Comparison of ENCODE assay signal across 8 cellular contexts in genomic region chr2:64260817-64261216, GRCh38.
A peak's percentile ranks its signal among the peaks of the same experiment; 100 is the strongest.
DNase-seq lines count a peak whose midpoint lies in the region; ATAC-seq, FAIRE-seq and TF ChIP-seq lines count a peak whose summit lies in the region.

No MANE protein-coding gene starts in this region.

- FAIRE-seq in GM12878 (lab: Jason Lieb, UNC) (peak; percentile 97), RCC 7860 (lab: Jason Lieb, UNC) (no peak), kidney (lab: Jason Lieb, UNC) (no peak)

- H3F3A ChIP-seq in MM.1S (ENCODE audit: insufficient read depth, low read length): peaks cover 18% of the 10 kb centered on the region

- H3K4me1 ChIP-seq in MM.1S (ENCODE audit: low read length): peaks cover 44% of the 10 kb centered on the region
- peaks cover 10% of the 10 kb centered on the region for H3K4me1 ChIP-seq in GM12878 (ENCODE audit: control insufficient read depth, insufficient read depth, low read length)
- no peaks in the 10 kb centered on the region for H3K4me1 ChIP-seq in mucosa of descending colon (ENCODE audit: low read depth)
- H3K4me1 ChIP-seq in kidney (ENCODE audit: control insufficient read depth in 1 of 2, insufficient read depth in 1 of 2, low read depth in 1 of 2, low read length in 2 of 2): peaks cover 8 to 12% of the 10 kb centered on the region in 2 donors

- CTCF ChIA-PET in GM12878 (lab: Yijun Ruan, JAX): interaction anchor here (0.8 to 1.7 kb wide), 8 partner anchors 10 to 227 kb away, joined by 3 to 6 read pairs (median 3); no protein-coding TSS in a partner anchor

- H3K36me3 ChIP-seq in MM.1S (replicated peaks; ENCODE audit: insufficient read depth, low read length) (no peaks in the 10 kb centered on the region), GM12878 (ENCODE audit: control insufficient read depth in 2 of 2, insufficient read depth in 2 of 2, low read length in 1 of 2) (no peaks in the 10 kb centered on the region), mucosa of descending colon (ENCODE audit: low read depth) (no peaks in the 10 kb centered on the region), kidney (ENCODE audit: control insufficient read depth in 1 of 2, insufficient read depth in 2 of 2, low read length in 2 of 2) (no peaks in the 10 kb centered on the region)

- TF ChIP-seq RAD21 in GM12878 (IDR thresholded peaks at IDR 0.05; ENCODE audit: insufficient read depth, low read depth, low read length): no peak

- H3K4me2 ChIP-seq in MM.1S (ENCODE audit: low read depth, low read length): peak overlapping the region; percentile 80
- H3K4me2 ChIP-seq in GM12878 (ENCODE audit: control insufficient read depth, insufficient read depth): peak overlapping the region; percentile 78

- POLR2A ChIA-PET in GM12878 (lab: Charles Lee): interaction anchor here (0.6 to 1.1 kb wide), 4 partner anchors 18 to 84 kb away, joined by 3 to 6 read pairs (median 4); no protein-coding TSS in a partner anchor

- H3K27ac ChIP-seq in MM.1S (ENCODE audit: low read length) (peak overlapping the region; percentile 94), GM12878 (ENCODE audit: control insufficient read depth, insufficient read depth) (peak overlapping the region; percentile 75), kidney (ENCODE audit: low read depth in 2 of 2, low read length in 2 of 2) (peak overlapping the region in 1 of 2 donors; percentile 76)

- H3K9ac ChIP-seq in MM.1S (ENCODE audit: low read length) (peak overlapping the region; percentile 55), GM12878 (ENCODE audit: control insufficient read depth, insufficient read depth, low read length) (peak overlapping the region; percentile 54), kidney (ENCODE audit: low read length in 2 of 2) (no peak overlapping the region)

- H3K79me2 ChIP-seq in MM.1S (ENCODE audit: low read length) (no peaks in the 10 kb centered on the region), GM12878 (ENCODE audit: control insufficient read depth, insufficient read depth, low read length) (no peaks in the 10 kb centered on the region)

- TF ChIP-seq POLR2A in GM12878 (IDR thresholded peaks at IDR 0.05; ENCODE audit: low read depth, low read length): no peak

- intact Hi-C loops in GM12878 (cut with micrococcal nuclease; ENCODE audit: unreplicated experiment) (loop anchor here (5.0 kb wide), 1 partner anchor 66 kb away; no protein-coding TSS in a partner anchor), mucosa of descending colon (cut with DNase I, micrococcal nuclease) (no loop called here), kidney (cut with DNase I) (no loop called here)

- RAD21 ChIA-PET in GM12878 (lab: Charles Lee; ENCODE audit: unreplicated experiment): interaction anchor here (0.8 to 1.3 kb wide), 9 partner anchors 14 to 68 kb away, joined by 3 to 9 read pairs (median 4); no protein-coding TSS in a partner anchor

- no TSS peak for BruUV-seq in GM12878 (replicated peaks; lab: Mats Ljungman, UMichigan)

- H3K9me3 ChIP-seq in MM.1S (replicated peaks; ENCODE audit: insufficient read depth, low read length): no peaks in the 10 kb centered on the region
- H3K9me3 ChIP-seq in GM12878 (replicated peaks; ENCODE audit: control insufficient read depth, insufficient read depth, low read length): no peaks in the 10 kb centered on the region
- no peaks in the 10 kb centered on the region for H3K9me3 ChIP-seq in mucosa of descending colon
- H3K9me3 ChIP-seq in kidney (ENCODE audit: control insufficient read depth in 1 of 2, low read length in 2 of 2): no peaks in the 10 kb centered on the region

- in situ Hi-C loops in GM12878 (cut with MboI): no loop called here

- 6% methylated on average over 9 of the region's 9 CpGs for WGBS in GM12878 (ENCODE audit: insufficient coverage, insufficient replicate concordance, low lambda C conversion rate, missing lambda C conversion rate)

- DNase-seq in MM.1S: peak; percentile 85
- DNase-seq in GM12878 (ENCODE audit: low read depth, low spot score): peak; percentile 75
- peak; percentile 36 to 58 (median 50) for DNase-seq in mucosa of descending colon
- DNase-seq in RCC 7860 (ENCODE audit: low spot score): no peak
- no peak for DNase-seq in SHP77 (lab: John Stamatoyannopoulos, UW)
- DNase-seq in kidney: no peak

- SMC1A ChIA-PET in GM12878 (lab: Charles Lee; ENCODE audit: uncharacterized antibody, unreplicated experiment): interaction anchor here (0.7 to 1.5 kb wide), 14 partner anchors 10 to 389 kb away, joined by 3 to 13 read pairs (median 4); no protein-coding TSS in a partner anchor

- H3K27me3 ChIP-seq in MM.1S (replicated peaks; ENCODE audit: insufficient read depth, low read length): no peaks in the 10 kb centered on the region
- no peaks in the 10 kb centered on the region for H3K27me3 ChIP-seq in GM12878 (replicated peaks in 1 of 2; ENCODE audit: control insufficient read depth in 2 of 2, insufficient read depth in 2 of 2, low read length in 1 of 2)

- ATAC-seq in GM18502 (IDR thresholded peaks at IDR 0.05; ENCODE audit: poor library complexity, unreplicated experiment) (peak; percentile 92), GM21619 (IDR thresholded peaks at IDR 0.05; ENCODE audit: unreplicated experiment) (peak; percentile 97), GM12878 (peak; percentile 99), mucosa of descending colon (peak; percentile 80)

- no peaks in the 10 kb centered on the region for H3K9me2 ChIP-seq in MM.1S (replicated peaks; ENCODE audit: insufficient read depth, low read length)

- H3K4me3 ChIP-seq in MM.1S (ENCODE audit: low read length) (peak overlapping the region; percentile 32), GM12878 (peak overlapping the region; percentile 31; the same call in 1 of the 2 replicates), mucosa of descending colon (no peak overlapping the region), kidney (ENCODE audit: low read length in 2 of 2) (peak overlapping the region in 1 of 2 donors; percentile 2)

- H2AFZ ChIP-seq in MM.1S (ENCODE audit: low read length) (peak overlapping the region; percentile 56), GM12878 (ENCODE audit: control insufficient read depth, low read depth, low read length) (peak overlapping the region; percentile 93)

- H4K20me1 ChIP-seq in MM.1S (ENCODE audit: insufficient read depth, low read length) (no peaks in the 10 kb centered on the region), GM12878 (ENCODE audit: control insufficient read depth, insufficient read depth) (no peaks in the 10 kb centered on the region)

- no peak for TF ChIP-seq CTCF in MM.1S (IDR thresholded peaks at IDR 0.05; ENCODE audit: low read length)
- TF ChIP-seq CTCF in GM12878 (IDR thresholded peaks at IDR 0.05 in 2 of 3, conservative IDR thresholded peaks at IDR 0.05 in 1 of 3; ENCODE audit: control insufficient read depth in 2 of 3, extremely low read depth in 1 of 3, insufficient read depth in 1 of 3, low read depth in 3 of 3, low read length in 3 of 3): no peak
- no peak for TF ChIP-seq CTCF in mucosa of descending colon (IDR thresholded peaks at IDR 0.05)
- no peak for TF ChIP-seq CTCF in kidney (IDR thresholded peaks at IDR 0.05; ENCODE audit: borderline replicate concordance, extremely low read depth, insufficient read depth)

- TF ChIP-seq EP300 in GM12878 (IDR thresholded peaks at IDR 0.05; ENCODE audit: borderline replicate concordance in 1 of 2, control insufficient read depth in 1 of 2, low read depth in 2 of 2, low read length in 2 of 2): peak; percentile 35 to 77; a peak in 3 of 4 replicates

TF ChIP-seq in GM12878, 131 proteins besides CTCF, POLR2A, EP300 and RAD21 (continues in another document):
- TF ChIP-seq HCFC1 (IDR thresholded peaks at IDR 0.05; ENCODE audit: low read length): 0 out of 2 replicates have a peak, but pooled peaks have one; percentile 16
- TF ChIP-seq ZNF217 (IDR thresholded peaks at IDR 0.05): no peak
- no peak for TF ChIP-seq EGR1 (IDR thresholded peaks at IDR 0.05; ENCODE audit: borderline replicate concordance in 1 of 2, low read depth in 2 of 2, low read length in 2 of 2)
- TF ChIP-seq PAX5 (IDR thresholded peaks at IDR 0.05; ENCODE audit: borderline replicate concordance, low read depth, low read length): no peak
- TF ChIP-seq POU2F2 (IDR thresholded peaks at IDR 0.05; ENCODE audit: borderline replicate concordance, low read depth, low read length): no peak
- no peak for TF ChIP-seq RFX5 (IDR thresholded peaks at IDR 0.05; ENCODE audit: low read depth, low read length)
- TF ChIP-seq TBL1XR1 (IDR thresholded peaks at IDR 0.05; ENCODE audit: low read depth, low read length): no peak
- no peak for TF ChIP-seq SREBF2 (IDR thresholded peaks at IDR 0.05; ENCODE audit: low read length)
- TF ChIP-seq KAT2A (conservative IDR thresholded peaks at IDR 0.05; ENCODE audit: control insufficient read depth, low read depth, low read length): no peak
- no peak for TF ChIP-seq STAT1 (conservative IDR thresholded peaks at IDR 0.05)
- TF ChIP-seq NR2C1 (IDR thresholded peaks at IDR 0.05): no peak
- TF ChIP-seq, protein P1, sequence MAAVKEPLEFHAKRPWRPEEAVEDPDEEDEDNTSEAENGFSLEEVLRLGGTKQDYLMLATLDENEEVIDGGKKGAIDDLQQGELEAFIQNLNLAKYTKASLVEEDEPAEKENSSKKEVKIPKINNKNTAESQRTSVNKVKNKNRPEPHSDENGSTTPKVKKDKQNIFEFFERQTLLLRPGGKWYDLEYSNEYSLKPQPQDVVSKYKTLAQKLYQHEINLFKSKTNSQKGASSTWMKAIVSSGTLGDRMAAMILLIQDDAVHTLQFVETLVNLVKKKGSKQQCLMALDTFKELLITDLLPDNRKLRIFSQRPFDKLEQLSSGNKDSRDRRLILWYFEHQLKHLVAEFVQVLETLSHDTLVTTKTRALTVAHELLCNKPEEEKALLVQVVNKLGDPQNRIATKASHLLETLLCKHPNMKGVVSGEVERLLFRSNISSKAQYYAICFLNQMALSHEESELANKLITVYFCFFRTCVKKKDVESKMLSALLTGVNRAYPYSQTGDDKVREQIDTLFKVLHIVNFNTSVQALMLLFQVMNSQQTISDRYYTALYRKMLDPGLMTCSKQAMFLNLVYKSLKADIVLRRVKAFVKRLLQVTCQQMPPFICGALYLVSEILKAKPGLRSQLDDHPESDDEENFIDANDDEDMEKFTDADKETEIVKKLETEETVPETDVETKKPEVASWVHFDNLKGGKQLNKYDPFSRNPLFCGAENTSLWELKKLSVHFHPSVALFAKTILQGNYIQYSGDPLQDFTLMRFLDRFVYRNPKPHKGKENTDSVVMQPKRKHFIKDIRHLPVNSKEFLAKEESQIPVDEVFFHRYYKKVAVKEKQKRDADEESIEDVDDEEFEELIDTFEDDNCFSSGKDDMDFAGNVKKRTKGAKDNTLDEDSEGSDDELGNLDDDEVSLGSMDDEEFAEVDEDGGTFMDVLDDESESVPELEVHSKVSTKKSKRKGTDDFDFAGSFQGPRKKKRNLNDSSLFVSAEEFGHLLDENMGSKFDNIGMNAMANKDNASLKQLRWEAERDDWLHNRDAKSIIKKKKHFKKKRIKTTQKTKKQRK (IDR thresholded peaks at IDR 0.05; ENCODE audit: low read depth, low read length): no peak
- TF ChIP-seq IRF4 (IDR thresholded peaks at IDR 0.05; ENCODE audit: low read depth, low read length): peak; percentile 87

Comparison
In these comparisons a context has a peak if more than half of its experiments do, and no peak if none do; other contexts are left out.
1. DNase-seq: peak in MM.1S (single experiment), GM12878 (single experiment) and mucosa of descending colon (3 of 3); none in RCC 7860 (single experiment), SHP77 (0 of 2) and kidney (single experiment).
2. H3K9ac ChIP-seq: peak in MM.1S (single experiment) and GM12878 (single experiment); none in kidney (0 of 2).
3. Peak in every context shown above with its lines, with median percentiles within 50 percentile points of each other: ATAC-seq.